20 cellular contexts compared by ENCODE assay signal in genomic region chr2:72806280-72806955, GRCh38.
"Had no signal": no experiment of that assay in that cellular context is flagged by ENCODE, and none has a peak within 500 bp of the region (broad histone marks: within the 10 kb centered on the region; RNA-seq: fewer than 3 reads in every experiment).

No MANE protein-coding gene starts in this region.

- H3K4me1 ChIP-seq: body of pancreas had no signal

- ATAC-seq: activated T-cell treated with anti-CD3 and anti-CD28 coated beads, Interleukin-2, amount 50 U/mL, for 4 hours; body of pancreas; PC-3; WTC11 had no signal

- H3K27me3 ChIP-seq: body of pancreas had no signal

- H3K4me3 ChIP-seq: body of pancreas, coronary artery had no signal

- DNase-seq: activated CD4-positive, alpha-beta memory T cell treated with anti-CD3 and anti-CD28 coated beads for 36 hours; activated CD4-positive, alpha-beta T cell treated with anti-CD3 and anti-CD28 coated beads, Interleukin-2, amount 10 ng/mL, durations not matched to agents 7 days and 5 days; activated CD4-positive, CD25-positive, alpha-beta regulatory T cell treated with anti-CD3 and anti-CD28 coated beads, Interleukin-2, amount 50 U/mL, for 72 hours; activated CD8-positive, alpha-beta memory T cell treated with anti-CD3 and anti-CD28 coated beads for 24 hours; activated gamma-delta T cell; activated naive CD4-positive, alpha-beta T cell treated with anti-CD3 and anti-CD28 coated beads for 36 hours; activated T-cell treated with anti-CD3 and anti-CD28 coated beads, Interleukin-2, amount 50 U/mL, for 4 hours; anterior cingulate cortex; body of pancreas; central memory CD4-positive, alpha-beta T cell; NCI-H1105 treated with DMSO at 0.1 percent for 48 hours; NCI-H1436 treated with DMSO at 0.1 percent for 48 hours; NCI-H187; NCI-H2081 treated with DMSO at 0.1 percent for 48 hours; NCI-H446; NCI-H524; PC-3; SHP77 treated with DMSO at 0.1 percent for 48 hours had no signal

- H3K9me3 ChIP-seq: body of pancreas had no signal

- H3K27ac ChIP-seq: body of pancreas, coronary artery had no signal
